ENCODE assay signal across 32 cellular contexts in the genomic region with DNA sequence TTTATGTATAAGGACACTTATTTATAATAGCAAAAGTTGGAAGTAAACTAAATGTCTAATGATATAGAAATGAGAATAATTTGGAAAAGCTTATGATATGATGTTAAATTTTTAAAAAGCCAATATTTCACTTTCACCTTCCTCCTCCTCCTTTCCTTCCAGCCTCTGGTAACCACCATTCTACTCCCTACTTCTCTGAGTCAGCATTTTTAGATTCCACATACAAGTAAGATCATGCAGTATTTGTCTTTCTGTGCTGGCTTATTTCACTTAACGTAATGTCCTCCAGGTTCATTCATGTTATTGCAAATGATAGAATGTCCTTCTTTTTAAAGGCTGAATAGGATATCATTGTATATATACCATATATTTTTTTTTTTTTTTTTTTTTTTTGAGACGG.
"Had no signal": no experiment of that assay in that cellular context is flagged by ENCODE, and none has a peak within 500 bp of the region (broad histone marks: within the 10 kb centered on the region; RNA-seq: fewer than 3 reads in every experiment).

No MANE protein-coding gene starts in this region.

- H3K27ac Mint-ChIP-seq: activated CD4-positive, alpha-beta memory T cell treated with anti-CD3 and anti-CD28 coated beads for 36 hours; activated CD4-positive, alpha-beta T cell treated with anti-CD3 and anti-CD28 coated beads for 36 hours; activated CD4-positive, alpha-beta T cell treated with anti-CD3 and anti-CD28 coated beads, Interleukin-2, amount 10 ng/mL, durations not matched to agents 24 days and 14 days; activated CD8-positive, alpha-beta memory T cell treated with anti-CD3 and anti-CD28 coated beads, Interleukin-2, amount 10 ng/mL, durations not matched to agents 7 days and 5 days; activated CD8-positive, alpha-beta T cell treated with anti-CD3 and anti-CD28 coated beads, Interleukin-2, amount 10 ng/mL, durations not matched to agents 7 days and 5 days; activated naive CD4-positive, alpha-beta T cell treated with anti-CD3 and anti-CD28 coated beads for 36 hours; activated naive CD4-positive, alpha-beta T cell treated with anti-CD3 and anti-CD28 coated beads, Interleukin-2, amount 50 U/mL, for 24 hours; activated naive CD8-positive, alpha-beta T cell treated with anti-CD3 and anti-CD28 coated beads for 36 hours; activated naive CD8-positive, alpha-beta T cell treated with anti-CD3 and anti-CD28 coated beads, Interleukin-2, amount 50 U/mL, for 24 hours; activated T-helper 1 cell treated with anti-CD3 and anti-CD28 coated beads, Interleukin-12 subunit alpha, Interleukin-12 subunit beta, Interleukin-2, Interleukin-4 antibody, amounts not matched to agents 30 ng/mL and 10 ng/mL and 1 ng/mL, durations not matched to agents 14 hours and 24 hours and 36 hours; activated T-helper 2 cell treated with anti-CD3 and anti-CD28 coated beads, Interferon-gamma antibody, Interleukin-2, Interleukin-4, amounts not matched to agents 10 μg/mL and 5 μg/mL and 100 μg/mL, durations not matched to agents 14 hours and 24 hours and 36 hours had no signal

- DNase-seq: activated CD4-positive, alpha-beta memory T cell treated with anti-CD3 and anti-CD28 coated beads for 36 hours; activated CD4-positive, alpha-beta T cell treated with anti-CD3 and anti-CD28 coated beads for 36 hours; activated CD4-positive, alpha-beta T cell treated with anti-CD3 and anti-CD28 coated beads, Interleukin-2, amount 10 ng/mL, durations not matched to agents 24 days and 14 days; activated CD4-positive, CD25-positive, alpha-beta regulatory T cell; activated CD4-positive, CD25-positive, alpha-beta regulatory T cell treated with anti-CD3 and anti-CD28 coated beads, Interleukin-2, amount 50 U/mL, for 72 hours; activated CD8-positive, alpha-beta memory T cell treated with anti-CD3 and anti-CD28 coated beads, Interleukin-2, amount 10 ng/mL, durations not matched to agents 7 days and 5 days; activated CD8-positive, alpha-beta memory T cell treated with anti-CD3 and anti-CD28 coated beads, Interleukin-2, amount 50 U/mL, for 4 hours; activated CD8-positive, alpha-beta T cell treated with anti-CD3 and anti-CD28 coated beads, Interleukin-2, amount 10 ng/mL, durations not matched to agents 7 days and 5 days; activated effector memory CD4-positive, alpha-beta T cell treated with anti-CD3 and anti-CD28 coated beads, Interleukin-2, amount 50 U/mL, for 16 hours; activated naive CD4-positive, alpha-beta T cell treated with anti-CD3 and anti-CD28 coated beads for 36 hours; activated naive CD8-positive, alpha-beta T cell treated with anti-CD3 and anti-CD28 coated beads for 36 hours; activated naive CD8-positive, alpha-beta T cell treated with anti-CD3 and anti-CD28 coated beads, Interleukin-2, amount 50 U/mL, for 24 hours; activated T-cell treated with anti-CD3 and anti-CD28 coated beads, Interleukin-2, amount 50 U/mL, for 1 hour; activated T-cell treated with anti-CD3 and anti-CD28 coated beads, Interleukin-2, amount 50 U/mL, for 48 hours; adrenal gland; amygdala; aorta; body of pancreas; central memory CD4-positive, alpha-beta T cell; cerebellar nuclear complex; colonic mucosa; effector CD8-positive, alpha-beta T cell; foreskin fibroblast; head of caudate nucleus; T-helper 2 cell had no signal

- H3K4me3 ChIP-seq: adrenal gland, body of pancreas, cardiac muscle cell, colonic mucosa had no signal

- H3K27me3 Mint-ChIP-seq: activated CD4-positive, alpha-beta T cell treated with anti-CD3 and anti-CD28 coated beads, Interleukin-2, amount 10 ng/mL, durations not matched to agents 24 days and 14 days; activated CD8-positive, alpha-beta memory T cell treated with anti-CD3 and anti-CD28 coated beads, Interleukin-2, amount 10 ng/mL, durations not matched to agents 7 days and 5 days had no signal

- H3K36me3 ChIP-seq: adrenal gland, cardiac muscle cell, colonic mucosa had no signal

- H3K4me1 Mint-ChIP-seq: activated CD4-positive, alpha-beta T cell treated with anti-CD3 and anti-CD28 coated beads for 36 hours; activated CD4-positive, alpha-beta T cell treated with anti-CD3 and anti-CD28 coated beads, Interleukin-2, amount 10 ng/mL, durations not matched to agents 24 days and 14 days; activated CD8-positive, alpha-beta memory T cell treated with anti-CD3 and anti-CD28 coated beads, Interleukin-2, amount 10 ng/mL, durations not matched to agents 7 days and 5 days; activated naive CD4-positive, alpha-beta T cell treated with anti-CD3 and anti-CD28 coated beads, Interleukin-2, amount 50 U/mL, for 24 hours; activated naive CD8-positive, alpha-beta T cell treated with anti-CD3 and anti-CD28 coated beads for 36 hours; activated naive CD8-positive, alpha-beta T cell treated with anti-CD3 and anti-CD28 coated beads, Interleukin-2, amount 50 U/mL, for 24 hours had no signal

- FAIRE-seq: endometrium, endothelial cell of umbilical vein had no signal

- H3K27ac ChIP-seq: adrenal gland, body of pancreas, cardiac muscle cell, colonic mucosa had no signal

- H3K4me3 Mint-ChIP-seq: activated CD4-positive, alpha-beta memory T cell treated with anti-CD3 and anti-CD28 coated beads for 36 hours; activated CD4-positive, alpha-beta T cell treated with anti-CD3 and anti-CD28 coated beads for 36 hours; activated CD4-positive, alpha-beta T cell treated with anti-CD3 and anti-CD28 coated beads, Interleukin-2, amount 10 ng/mL, durations not matched to agents 24 days and 14 days; activated CD8-positive, alpha-beta memory T cell treated with anti-CD3 and anti-CD28 coated beads, Interleukin-2, amount 10 ng/mL, durations not matched to agents 7 days and 5 days; activated CD8-positive, alpha-beta T cell treated with anti-CD3 and anti-CD28 coated beads, Interleukin-2, amount 10 ng/mL, durations not matched to agents 7 days and 5 days; activated naive CD4-positive, alpha-beta T cell treated with anti-CD3 and anti-CD28 coated beads for 36 hours; activated naive CD4-positive, alpha-beta T cell treated with anti-CD3 and anti-CD28 coated beads, Interleukin-2, amount 50 U/mL, for 24 hours; activated naive CD8-positive, alpha-beta T cell treated with anti-CD3 and anti-CD28 coated beads for 36 hours; activated naive CD8-positive, alpha-beta T cell treated with anti-CD3 and anti-CD28 coated beads, Interleukin-2, amount 50 U/mL, for 24 hours; activated T-helper 1 cell treated with anti-CD3 and anti-CD28 coated beads, Interleukin-12 subunit alpha, Interleukin-12 subunit beta, Interleukin-2, Interleukin-4 antibody, amounts not matched to agents 30 ng/mL and 10 ng/mL and 1 ng/mL, durations not matched to agents 14 hours and 24 hours and 36 hours had no signal

- H3K36me3 Mint-ChIP-seq: activated CD4-positive, alpha-beta memory T cell treated with anti-CD3 and anti-CD28 coated beads for 36 hours; activated CD8-positive, alpha-beta memory T cell treated with anti-CD3 and anti-CD28 coated beads, Interleukin-2, amount 10 ng/mL, durations not matched to agents 7 days and 5 days; activated naive CD4-positive, alpha-beta T cell treated with anti-CD3 and anti-CD28 coated beads, Interleukin-2, amount 50 U/mL, for 24 hours; activated naive CD8-positive, alpha-beta T cell treated with anti-CD3 and anti-CD28 coated beads for 36 hours had no signal

- H3K9me3 ChIP-seq: adrenal gland, body of pancreas, colonic mucosa had no signal

- H3K9me3 Mint-ChIP-seq: activated CD4-positive, alpha-beta memory T cell treated with anti-CD3 and anti-CD28 coated beads for 36 hours; activated CD4-positive, alpha-beta T cell treated with anti-CD3 and anti-CD28 coated beads, Interleukin-2, amount 10 ng/mL, durations not matched to agents 24 days and 14 days; activated naive CD4-positive, alpha-beta T cell treated with anti-CD3 and anti-CD28 coated beads for 36 hours; activated naive CD8-positive, alpha-beta T cell treated with anti-CD3 and anti-CD28 coated beads for 36 hours; activated naive CD8-positive, alpha-beta T cell treated with anti-CD3 and anti-CD28 coated beads, Interleukin-2, amount 50 U/mL, for 24 hours; activated T-helper 1 cell treated with anti-CD3 and anti-CD28 coated beads, Interleukin-12 subunit alpha, Interleukin-12 subunit beta, Interleukin-2, Interleukin-4 antibody, amounts not matched to agents 30 ng/mL and 10 ng/mL and 1 ng/mL, durations not matched to agents 14 hours and 24 hours and 36 hours; activated T-helper 2 cell treated with anti-CD3 and anti-CD28 coated beads, Interferon-gamma antibody, Interleukin-2, Interleukin-4, amounts not matched to agents 10 μg/mL and 5 μg/mL and 100 μg/mL, durations not matched to agents 14 hours and 24 hours and 36 hours had no signal

- H3K4me1 ChIP-seq: adrenal gland, body of pancreas, colonic mucosa had no signal

- ATAC-seq: activated CD4-positive, alpha-beta T cell treated with anti-CD3 and anti-CD28 coated beads for 36 hours; activated CD8-positive, alpha-beta memory T cell treated with anti-CD3 and anti-CD28 coated beads, Interleukin-2, amount 10 ng/mL, durations not matched to agents 7 days and 5 days; activated CD8-positive, alpha-beta T cell treated with anti-CD3 and anti-CD28 coated beads, Interleukin-2, amount 10 ng/mL, durations not matched to agents 7 days and 5 days; activated naive CD8-positive, alpha-beta T cell treated with anti-CD3 and anti-CD28 coated beads, Interleukin-2, amount 50 U/mL, for 24 hours; body of pancreas; esophagus mucosa had no signal

- H3K27me3 ChIP-seq: adrenal gland, body of pancreas, cardiac muscle cell, colonic mucosa had no signal
